In genomic region chr17:1484586-1485310, GRCh38 we compare ENCODE assay signal across 1 cellular context.
TF ChIP-seq lines count a peak whose summit lies in the region.

No MANE protein-coding gene starts in this region.

TF ChIP-seq in K562, 482 proteins besides CTCF, POLR2A, EP300 and RAD21 (continues in another document):
- TF ChIP-seq ZNF551 (CRISPR knock-in tag; IDR thresholded peaks at IDR 0.05) (no peak), RFX7 (CRISPR knock-in tag; IDR thresholded peaks at IDR 0.05) (no peak), ZHX1 (conservative IDR thresholded peaks at IDR 0.05; ENCODE audit: low read length) (no peak), NEUROD1 (IDR thresholded peaks at IDR 0.05; ENCODE audit: borderline replicate concordance, low read depth, low read length, partially characterized antibody) (no peak), EGR1 (conservative IDR thresholded peaks at IDR 0.05) (peak; percentile 93), ZNF184 (CRISPR knock-in tag; IDR thresholded peaks at IDR 0.05) (no peak), ZNF280A (IDR thresholded peaks at IDR 0.05; ENCODE audit: low read depth, partially characterized antibody) (no peak), TCF3 (CRISPR knock-in tag; IDR thresholded peaks at IDR 0.05) (0 out of 2 replicates have a peak, but pooled peaks have one; percentile 11), ZNF253 (CRISPR knock-in tag; conservative IDR thresholded peaks at IDR 0.05) (no peak), MAX (CRISPR knock-in tag; IDR thresholded peaks at IDR 0.05) (peak; percentile 58), TFAP4 (CRISPR knock-in tag; IDR thresholded peaks at IDR 0.05; ENCODE audit: borderline replicate concordance) (peak; percentile 98), SIN3A (IDR thresholded peaks at IDR 0.05; ENCODE audit: borderline replicate concordance in 2 of 2, control insufficient read depth in 1 of 2, low read depth in 2 of 2, low read length in 2 of 2) (peak; percentile 54 to 85; a peak in 3 of 4 replicates), ZNF449 (CRISPR knock-in tag; IDR thresholded peaks at IDR 0.05) (no peak), TEAD2 (tag; IDR thresholded peaks at IDR 0.05) (no peak), HNRNPH1 (optimal IDR thresholded peaks at IDR 0.05; ENCODE audit: low read depth, low read length) (no peak), ZBTB2 (IDR thresholded peaks at IDR 0.05) (no peak), IFI16 (CRISPR knock-in tag; IDR thresholded peaks at IDR 0.05) (no peak), HBP1 (CRISPR knock-in tag; IDR thresholded peaks at IDR 0.05) (no peak), ZFP36 (IDR thresholded peaks at IDR 0.05; ENCODE audit: low read depth, low read length, partially characterized antibody) (no peak), RBM25 (IDR thresholded peaks at IDR 0.05; ENCODE audit: low read depth, low read length, severe bottlenecking) (no peak), SIX5 (IDR thresholded peaks at IDR 0.05; ENCODE audit: borderline replicate concordance in 1 of 2, insufficient read depth in 1 of 2, low read depth in 1 of 2, low read length in 2 of 2) (no peak), PCBP1 (IDR thresholded peaks at IDR 0.05; ENCODE audit: low read depth, low read length, poor library complexity, severe bottlenecking) (peak; percentile 52), FOSL1 (tag; conservative IDR thresholded peaks at IDR 0.05) (no peak), BRD4 (IDR thresholded peaks at IDR 0.05) (no peak), POU5F1 (IDR thresholded peaks at IDR 0.05; ENCODE audit: borderline replicate concordance, low read depth, low read length, partially characterized antibody) (no peak), TCF7L2 (IDR thresholded peaks at IDR 0.05; ENCODE audit: low read depth, low read length) (no peak), CREM (IDR thresholded peaks at IDR 0.05; ENCODE audit: low read depth) (no peak), PPARD (CRISPR knock-in tag; IDR thresholded peaks at IDR 0.05) (no peak), THRAP3 (IDR thresholded peaks at IDR 0.05; ENCODE audit: borderline replicate concordance) (no peak), RHOXF2B (CRISPR knock-in tag; conservative IDR thresholded peaks at IDR 0.05) (no peak), VEZF1 (CRISPR knock-in tag; IDR thresholded peaks at IDR 0.05) (peak; percentile 74), THAP7 (CRISPR knock-in tag; IDR thresholded peaks at IDR 0.05) (no peak), ZNF143 (CRISPR knock-in tag; IDR thresholded peaks at IDR 0.05) (no peak), POLR2G (IDR thresholded peaks at IDR 0.05; ENCODE audit: low read depth, low read length) (no peak), ZFX (CRISPR knock-in tag; IDR thresholded peaks at IDR 0.05) (no peak), ELK1 (CRISPR knock-in tag; IDR thresholded peaks at IDR 0.05) (no peak), MNT (conservative IDR thresholded peaks at IDR 0.05) (peak in 1 of 2 experiments; percentile 65; a peak in 2 of 4 replicates), SIRT6 (IDR thresholded peaks at IDR 0.05; ENCODE audit: low read depth, low read length) (no peak), ZNF384 (IDR thresholded peaks at IDR 0.05; ENCODE audit: low read depth, low read length) (no peak), STAG1 (CRISPR knock-in tag; IDR thresholded peaks at IDR 0.05; ENCODE audit: borderline replicate concordance) (no peak), CBX2 (IDR thresholded peaks at IDR 0.05; ENCODE audit: insufficient read depth, low read length, poor library complexity, severe bottlenecking) (no peak), ZNF24 (IDR thresholded peaks at IDR 0.05) (no peak), CTBP1 (IDR thresholded peaks at IDR 0.05; ENCODE audit: borderline replicate concordance) (no peak), HDGF (IDR thresholded peaks at IDR 0.05) (no peak), ETV5 (CRISPR knock-in tag; IDR thresholded peaks at IDR 0.05; ENCODE audit: low read depth) (no peak), NR2F6 (CRISPR knock-in tag; IDR thresholded peaks at IDR 0.05) (no peak), NCOA4 (IDR thresholded peaks at IDR 0.05; ENCODE audit: partially characterized antibody) (no peak), ZNF507 (tag; conservative IDR thresholded peaks at IDR 0.05) (no peak), ZNF347 (CRISPR knock-in tag; IDR thresholded peaks at IDR 0.05; ENCODE audit: low read depth) (no peak)
